8 cellular contexts compared by ENCODE assay signal in the genomic region with DNA sequence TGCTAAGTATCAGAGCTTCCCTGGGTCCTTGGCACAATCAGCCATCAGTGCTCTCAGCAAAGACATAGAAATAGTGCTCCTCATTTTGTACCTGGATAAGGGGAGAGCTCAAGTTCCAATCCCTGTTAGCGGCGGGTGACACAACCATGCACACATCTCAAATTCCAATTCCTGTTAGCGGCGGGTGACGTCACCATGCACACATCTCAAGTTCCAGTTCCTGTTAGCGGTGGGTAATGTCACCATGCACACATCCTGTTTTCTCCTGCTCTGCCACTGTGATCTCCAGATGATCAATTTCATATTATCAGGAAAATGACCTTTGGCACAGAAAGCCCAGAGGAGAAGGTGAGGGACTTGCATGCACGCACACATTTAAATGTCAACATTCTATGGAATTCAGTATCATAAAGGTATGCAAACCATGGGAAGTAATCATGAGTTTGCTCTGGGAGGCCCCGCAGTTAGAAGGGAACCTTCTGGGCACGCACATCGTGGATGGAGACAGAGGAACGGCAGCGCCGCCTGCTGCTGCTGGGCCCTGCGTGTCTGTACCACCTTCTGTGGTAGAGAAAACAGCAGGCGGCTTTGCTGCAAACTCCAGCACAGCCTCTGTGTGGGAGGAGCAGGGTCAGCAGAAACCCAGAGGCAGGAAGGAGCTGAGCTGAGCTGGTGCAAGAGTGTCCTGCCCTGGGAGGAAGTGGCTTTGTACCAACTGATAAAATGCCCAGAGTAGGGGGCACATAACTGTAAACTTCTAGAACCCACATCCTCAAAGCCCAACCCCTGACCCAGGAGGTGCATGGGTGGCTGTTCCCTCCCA.
DNase-seq lines count a peak whose midpoint lies in the region; ATAC-seq and TF ChIP-seq lines count a peak whose summit lies in the region.

No MANE protein-coding gene starts in this region.

- H3K4me3 Mint-ChIP-seq in activated CD4-positive, alpha-beta memory T cell treated with anti-CD3 and anti-CD28 coated beads, Interleukin-2, amount 10 ng/mL, durations not matched to agents 7 days and 5 days, result peak overlapping the region; percentile 79

- no peaks in the 10 kb centered on the region for H3K27me3 Mint-ChIP-seq in activated CD4-positive, alpha-beta memory T cell treated with anti-CD3 and anti-CD28 coated beads, Interleukin-2, amount 10 ng/mL, durations not matched to agents 7 days and 5 days

- peaks cover 68% of the 10 kb centered on the region for H3K4me1 ChIP-seq in effector memory CD4-positive, alpha-beta T cell (ENCODE audit: control insufficient read depth, insufficient read depth, low read length, poor library complexity, severe bottlenecking)

- peaks cover 5% of the 10 kb centered on the region for H3K36me3 ChIP-seq in effector memory CD4-positive, alpha-beta T cell (ENCODE audit: control insufficient read depth, insufficient read depth, low read length)

- no peaks in the 10 kb centered on the region for H3K9me3 Mint-ChIP-seq in activated CD4-positive, alpha-beta memory T cell treated with anti-CD3 and anti-CD28 coated beads, Interleukin-2, amount 10 ng/mL, durations not matched to agents 7 days and 5 days

- H3K27me3 ChIP-seq in AG04450 (ENCODE audit: control insufficient read depth, insufficient read depth, low read length), result no peaks in the 10 kb centered on the region
- no peaks in the 10 kb centered on the region for H3K27me3 ChIP-seq in effector memory CD4-positive, alpha-beta T cell (replicated peaks; ENCODE audit: control insufficient read depth, insufficient read depth, low read length, poor library complexity, severe bottlenecking)

- CTCF ChIA-PET in AG04450 (lab: Charles Lee), result interaction anchor here (0.5 to 2.6 kb wide), 21 partner anchors 8 to 252 kb away, joined by 3 to 19 read pairs (median 4); a partner anchor contains a TSS
- CTCF ChIA-PET in activated CD4-positive, alpha-beta memory T cell treated with anti-CD3 and anti-CD28 coated beads, Interleukin-2, amount 10 ng/mL, durations not matched to agents 7 days and 5 days (lab: Charles Lee), result interaction anchor here (0.6 to 4.4 kb wide), 30 partner anchors 8 to 252 kb away, joined by 3 to 49 read pairs (median 5); a partner anchor contains a TSS

- H3K9me3 ChIP-seq in AG04450 (ENCODE audit: control insufficient read depth, insufficient read depth, low read length), result peaks cover 3% of the 10 kb centered on the region; the same call in 1 of the 2 replicates
- no peaks in the 10 kb centered on the region for H3K9me3 ChIP-seq in effector memory CD4-positive, alpha-beta T cell (ENCODE audit: control insufficient read depth, low read length)

- H3K4me3 ChIP-seq in AG04450 (ENCODE audit: low read depth, low read length), result no peak overlapping the region
- H3K4me3 ChIP-seq in effector memory CD4-positive, alpha-beta T cell (ENCODE audit: insufficient read depth, low read depth, low read length, poor library complexity, severe bottlenecking), result peak overlapping the region; percentile 21

- peak; percentile 92 for TF ChIP-seq CTCF in AG04450 (IDR thresholded peaks at IDR 0.05; ENCODE audit: low read depth, low read length)

- peak overlapping the region; percentile 94 for H3K27ac Mint-ChIP-seq in activated CD4-positive, alpha-beta memory T cell treated with anti-CD3 and anti-CD28 coated beads, Interleukin-2, amount 10 ng/mL, durations not matched to agents 7 days and 5 days

- POLR2A ChIA-PET in AG04450 (lab: Yijun Ruan, JAX), result interaction anchor here (0.7 to 0.9 kb wide), 2 partner anchors 13 to 76 kb away, joined by 3 read pairs; no protein-coding TSS in a partner anchor
- POLR2A ChIA-PET in activated CD4-positive, alpha-beta memory T cell treated with anti-CD3 and anti-CD28 coated beads, Interleukin-2, amount 10 ng/mL, durations not matched to agents 7 days and 5 days (lab: Charles Lee), result interaction anchor here (0.6 to 6.7 kb wide), 24 partner anchors 9 to 1839 kb away, joined by 3 to 170 read pairs (median 4); a partner anchor contains a TSS

- ATAC-seq in GM18868 (IDR thresholded peaks at IDR 0.05; ENCODE audit: unreplicated experiment) (peak; percentile 77), HG03095 (IDR thresholded peaks at IDR 0.05; ENCODE audit: unreplicated experiment) (peak; percentile 84)

- DNase-seq in AG04450 (ENCODE audit: low read depth, low spot score), result peak; percentile 71
- peak; percentile 84 for DNase-seq in NCI-H510A (lab: John Stamatoyannopoulos, UW)
- peak; percentile 92 for DNase-seq in activated CD4-positive, alpha-beta memory T cell treated with anti-CD3 and anti-CD28 coated beads, Interleukin-2, amount 10 ng/mL, durations not matched to agents 7 days and 5 days
- peak; percentile 59 to 71 (median 70) for DNase-seq in effector memory CD4-positive, alpha-beta T cell
- DNase-seq in middle frontal gyrus (ENCODE audit: extremely low spot score, low spot score), result peak; percentile 79
- DNase-seq in stimulated activated CD8-positive, alpha-beta memory T cell treated with anti-CD3 and anti-CD28 coated beads, Interleukin-15, amount 100 ng/mL, for 48 hours (ENCODE audit: low read depth in 2 of 2), result peak; percentile 73 to 79

- peaks cover 76% of the 10 kb centered on the region for H3K4me1 Mint-ChIP-seq in activated CD4-positive, alpha-beta memory T cell treated with anti-CD3 and anti-CD28 coated beads, Interleukin-2, amount 10 ng/mL, durations not matched to agents 7 days and 5 days

- H3K27ac ChIP-seq in AG04450 (ENCODE audit: low read depth, low read length), result peak overlapping the region; percentile 70
- H3K27ac ChIP-seq in effector memory CD4-positive, alpha-beta T cell (ENCODE audit: insufficient read depth, low read length, poor library complexity, severe bottlenecking), result peak overlapping the region; percentile 90

- peaks cover 40% of the 10 kb centered on the region for H3K36me3 Mint-ChIP-seq in activated CD4-positive, alpha-beta memory T cell treated with anti-CD3 and anti-CD28 coated beads, Interleukin-2, amount 10 ng/mL, durations not matched to agents 7 days and 5 days (ENCODE audit: low read depth)
